8 cellular contexts compared by ENCODE assay signal in the genomic region with DNA sequence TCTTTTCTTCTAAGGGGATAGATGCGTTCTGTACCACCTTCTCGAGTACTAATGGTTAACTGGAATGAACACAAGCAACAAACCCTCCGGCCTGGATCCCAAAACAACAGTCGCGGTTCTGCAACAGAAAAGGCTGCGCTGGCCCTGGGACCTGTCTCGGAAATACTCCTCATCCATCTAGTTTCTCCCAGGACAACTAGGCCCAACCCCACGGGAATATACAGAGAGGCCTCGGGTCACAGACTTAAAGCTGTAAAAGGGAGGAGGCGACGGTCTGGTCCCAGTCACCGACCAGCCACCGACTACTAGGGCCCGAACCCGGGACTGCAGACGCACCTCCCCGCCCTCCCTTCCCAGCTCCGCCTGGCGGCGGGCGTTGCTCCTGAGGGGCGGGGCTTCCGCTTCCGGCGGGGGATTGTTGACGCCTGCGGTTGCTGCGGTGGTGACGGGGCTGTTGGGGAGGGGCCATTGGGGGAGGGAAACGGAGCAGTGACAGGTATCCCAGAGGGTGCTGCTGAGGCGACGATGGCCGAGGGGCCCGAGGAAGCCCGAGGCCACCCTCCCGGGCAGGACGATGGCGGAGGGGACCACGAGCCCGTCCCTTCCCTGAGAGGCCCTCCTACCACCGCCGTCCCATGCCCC. TPM values are rescaled to one million over a fixed set of nuclear protein-coding genes. Genes with fewer than 3 reads are reported as not detected.
DNase-seq lines count a peak whose midpoint lies in the region; ATAC-seq and TF ChIP-seq lines count a peak whose summit lies in the region.

A gene with protein sequence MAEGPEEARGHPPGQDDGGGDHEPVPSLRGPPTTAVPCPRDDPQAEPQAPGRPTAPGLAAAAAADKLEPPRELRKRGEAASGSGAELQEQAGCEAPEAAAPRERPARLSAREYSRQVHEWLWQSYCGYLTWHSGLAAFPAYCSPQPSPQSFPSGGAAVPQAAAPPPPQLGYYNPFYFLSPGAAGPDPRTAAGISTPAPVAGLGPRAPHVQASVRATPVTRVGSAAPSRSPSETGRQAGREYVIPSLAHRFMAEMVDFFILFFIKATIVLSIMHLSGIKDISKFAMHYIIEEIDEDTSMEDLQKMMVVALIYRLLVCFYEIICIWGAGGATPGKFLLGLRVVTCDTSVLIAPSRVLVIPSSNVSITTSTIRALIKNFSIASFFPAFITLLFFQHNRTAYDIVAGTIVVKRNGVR (plus strand): TSS at position 418 of the 642 bp plus-strand sequence. CDS start 108 bp downstream, at position 526.

- peaks cover 41% of the 10 kb centered on the region for H3K4me1 Mint-ChIP-seq in chondrocyte (ENCODE audit: low read depth)

- peak; percentile 81 for ATAC-seq in GM19043 (IDR thresholded peaks at IDR 0.05; ENCODE audit: low read depth, unreplicated experiment)
- peak; percentile 87 for ATAC-seq in HG03354 (IDR thresholded peaks at IDR 0.05; ENCODE audit: poor library complexity, severe bottlenecking, unreplicated experiment)

- H3K27ac Mint-ChIP-seq in chondrocyte (ENCODE audit: unreplicated experiment): peak within 1 kb of the TSS; percentile 79

- H3K36me3 ChIP-seq in BE2C (no peaks in the 10 kb centered on the region; the same call in 1 of the 2 replicates), kidney epithelial cell (ENCODE audit: control insufficient read depth, insufficient read depth, low read length) (no peaks in the 10 kb centered on the region)

- H3K4me1 ChIP-seq in BE2C: no peaks in the 10 kb centered on the region

- peak within 1 kb of the TSS; percentile 86 for H3K4me3 ChIP-seq in BE2C (ENCODE audit: low read depth, low read length)
- H3K4me3 ChIP-seq in kidney epithelial cell (ENCODE audit: low read depth, low read length): peak within 1 kb of the TSS; percentile 84

- H3K4me3 Mint-ChIP-seq in chondrocyte (ENCODE audit: unreplicated experiment): peak within 1 kb of the TSS; percentile 79

- peaks cover 6% of the 10 kb centered on the region for H3K9me3 Mint-ChIP-seq in chondrocyte (ENCODE audit: low read depth)

- TF ChIP-seq CTCF in BE2C (IDR thresholded peaks at IDR 0.05; ENCODE audit: low read depth, low read length) (peak; percentile 46), chondrocyte (IDR thresholded peaks at IDR 0.05) (peak; percentile 75), kidney epithelial cell (IDR thresholded peaks at IDR 0.05; ENCODE audit: insufficient read depth, low read length, poor library complexity, severe bottlenecking) (peak; percentile 62)

- H3K9me3 ChIP-seq in BE2C: no peaks in the 10 kb centered on the region

- DNase-seq in BE2C (peak; percentile 96), NCI-H446 (lab: John Stamatoyannopoulos, UW) (peak; percentile 84 to 91), chondrocyte (ENCODE audit: low spot score) (peak; percentile 96), kidney epithelial cell (ENCODE audit: low read depth) (peak; percentile 54)
- peak; percentile 96 for DNase-seq in activated CD4-positive, alpha-beta T cell treated with anti-CD3 and anti-CD28 coated beads for 24 hours (ENCODE audit: low read depth in 2 of 2)
- peak; percentile 93 to 96 for DNase-seq in stimulated activated CD4-positive, alpha-beta T cell treated with anti-CD3 and anti-CD28 coated beads, Interleukin-15, amount 100 ng/mL, for 48 hours (ENCODE audit: low read depth in 2 of 2)

- no peaks in the 10 kb centered on the region for H3K27me3 Mint-ChIP-seq in chondrocyte (ENCODE audit: low read depth)

- peaks cover 10% of the 10 kb centered on the region for H3K36me3 Mint-ChIP-seq in chondrocyte (ENCODE audit: low read depth)

- H3K27me3 ChIP-seq in BE2C: no peaks in the 10 kb centered on the region
- H3K27me3 ChIP-seq in kidney epithelial cell (ENCODE audit: control insufficient read depth, insufficient read depth, low read length): no peaks in the 10 kb centered on the region

RNA-seq across cellular contexts. Expression of the gene that starts here (rescaled TPM):
- 12.9 TPM for polyA plus RNA-seq in BE2C (2012; ENCODE audit: insufficient read depth, insufficient read length, low read depth)
- 25.6 to 29.5 TPM (median 26.4 TPM) in 3 replicates for total RNA-seq in chondrocyte
- 9.8 and 12.3 TPM in 2 replicates for total RNA-seq in kidney epithelial cell

Comparison
In these comparisons a context has a peak if more than half of its experiments do, and no peak if none do; other contexts are left out.
1. Peak in every context shown above with its lines: DNase-seq, ATAC-seq and H3K4me3 ChIP-seq.